In the genomic region with DNA sequence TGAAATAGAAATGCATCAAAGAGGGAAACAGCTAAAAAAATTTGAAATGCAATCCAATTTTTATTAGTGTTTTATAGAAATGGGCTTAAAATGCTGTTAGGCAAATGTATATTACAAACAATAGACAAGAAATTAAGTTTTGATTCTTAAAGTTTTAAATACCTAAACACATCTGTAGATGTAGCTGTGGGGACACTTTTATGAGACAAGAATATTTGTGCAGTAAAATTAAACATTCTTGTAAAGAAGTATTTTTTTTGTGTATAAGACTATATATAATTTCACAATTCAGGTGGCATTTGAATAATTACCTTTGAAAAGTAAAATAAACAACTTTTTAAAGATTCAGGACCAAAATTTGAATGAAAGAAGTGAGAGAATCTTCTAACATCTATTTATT, we compare ENCODE assay signal across 23 cellular contexts.
"Had no signal": no experiment of that assay in that cellular context is flagged by ENCODE, and none has a peak within 500 bp of the region (broad histone marks: within the 10 kb centered on the region; RNA-seq: fewer than 3 reads in every experiment).

No MANE protein-coding gene starts in this region.

- H3K9me3 ChIP-seq: adrenal gland had no signal

- ATAC-seq: activated CD4-positive, alpha-beta T cell treated with anti-CD3 and anti-CD28 coated beads for 36 hours; activated CD8-positive, alpha-beta T cell treated with anti-CD3 and anti-CD28 coated beads for 36 hours; activated T-cell treated with anti-CD3 and anti-CD28 coated beads, Interleukin-2, amount 50 U/mL, for 72 hours; K562 had no signal

- H3K4me1 ChIP-seq: adrenal gland had no signal

- FAIRE-seq: K562, RCC 7860 had no signal

- H3K27ac ChIP-seq: adrenal gland, WERI-Rb-1 had no signal

- H3K36me3 Mint-ChIP-seq: activated naive CD4-positive, alpha-beta T cell treated with anti-CD3 and anti-CD28 coated beads, Interleukin-2, amount 10 ng/mL, durations not matched to agents 7 days and 5 days; activated naive CD8-positive, alpha-beta T cell treated with anti-CD3 and anti-CD28 coated beads, Interleukin-2, amount 10 ng/mL, durations not matched to agents 7 days and 5 days had no signal

- H3K27ac Mint-ChIP-seq: activated CD4-positive, alpha-beta T cell treated with anti-CD3 and anti-CD28 coated beads for 36 hours; activated CD8-positive, alpha-beta T cell treated with anti-CD3 and anti-CD28 coated beads for 36 hours; activated naive CD4-positive, alpha-beta T cell treated with anti-CD3 and anti-CD28 coated beads, Interleukin-2, amount 10 ng/mL, durations not matched to agents 7 days and 5 days; activated naive CD8-positive, alpha-beta T cell treated with anti-CD3 and anti-CD28 coated beads, Interleukin-2, amount 10 ng/mL, durations not matched to agents 7 days and 5 days; activated T-cell treated with anti-CD3 and anti-CD28 coated beads, Interleukin-2, amount 50 U/mL, for 72 hours; activated T-helper 2 cell treated with anti-CD3 and anti-CD28 coated beads, Interferon-gamma antibody, Interleukin-2, Interleukin-4, amounts not matched to agents 10 μg/mL and 5 μg/mL and 100 μg/mL, durations not matched to agents 14 hours and 24 hours and 36 hours had no signal

- DNase-seq: activated CD4-positive, alpha-beta T cell treated with anti-CD3 and anti-CD28 coated beads for 36 hours; activated CD4-positive, alpha-beta T cell treated with anti-CD3 and anti-CD28 coated beads, Interleukin-2, amount 50 U/mL, for 1 hour; activated CD8-positive, alpha-beta memory T cell treated with anti-CD3 and anti-CD28 coated beads, Interleukin-2, amount 50 U/mL, for 4 hours; activated CD8-positive, alpha-beta T cell treated with anti-CD3 and anti-CD28 coated beads for 36 hours; activated gamma-delta T cell treated with Interleukin-2 at 50 U/mL for 16 hours; activated naive CD4-positive, alpha-beta T cell treated with anti-CD3 and anti-CD28 coated beads, Interleukin-2, amount 10 ng/mL, durations not matched to agents 7 days and 5 days; activated naive CD8-positive, alpha-beta T cell treated with anti-CD3 and anti-CD28 coated beads, Interleukin-2, amount 10 ng/mL, durations not matched to agents 7 days and 5 days; activated T-cell treated with anti-CD3 and anti-CD28 coated beads, Interleukin-2, amount 50 U/mL, for 72 hours; adrenal gland; Karpas-422; NCI-H1092; NCI-H1417; NCI-H1694; NCI-H2029 treated with DMSO at 0.1 percent for 48 hours; NCI-H510A treated with DMSO at 0.1 percent for 48 hours; NCI-H69; NK-92 treated with Interleukin-12 subunit alpha and Interleukin-12 subunit beta, amount 100 ng/mL, for 24 hours; SHP77; T-helper 1 cell; WERI-Rb-1 had no signal

- H3K9me3 Mint-ChIP-seq: activated naive CD4-positive, alpha-beta T cell treated with anti-CD3 and anti-CD28 coated beads, Interleukin-2, amount 10 ng/mL, durations not matched to agents 7 days and 5 days; activated naive CD8-positive, alpha-beta T cell treated with anti-CD3 and anti-CD28 coated beads, Interleukin-2, amount 10 ng/mL, durations not matched to agents 7 days and 5 days; activated T-helper 2 cell treated with anti-CD3 and anti-CD28 coated beads, Interferon-gamma antibody, Interleukin-2, Interleukin-4, amounts not matched to agents 10 μg/mL and 5 μg/mL and 100 μg/mL, durations not matched to agents 14 hours and 24 hours and 36 hours had no signal

- H3K36me3 ChIP-seq: adrenal gland, WERI-Rb-1 had no signal

- H3K4me3 ChIP-seq: adrenal gland, K562 had no signal

- H3K27me3 ChIP-seq: adrenal gland had no signal
